In the genomic region with DNA sequence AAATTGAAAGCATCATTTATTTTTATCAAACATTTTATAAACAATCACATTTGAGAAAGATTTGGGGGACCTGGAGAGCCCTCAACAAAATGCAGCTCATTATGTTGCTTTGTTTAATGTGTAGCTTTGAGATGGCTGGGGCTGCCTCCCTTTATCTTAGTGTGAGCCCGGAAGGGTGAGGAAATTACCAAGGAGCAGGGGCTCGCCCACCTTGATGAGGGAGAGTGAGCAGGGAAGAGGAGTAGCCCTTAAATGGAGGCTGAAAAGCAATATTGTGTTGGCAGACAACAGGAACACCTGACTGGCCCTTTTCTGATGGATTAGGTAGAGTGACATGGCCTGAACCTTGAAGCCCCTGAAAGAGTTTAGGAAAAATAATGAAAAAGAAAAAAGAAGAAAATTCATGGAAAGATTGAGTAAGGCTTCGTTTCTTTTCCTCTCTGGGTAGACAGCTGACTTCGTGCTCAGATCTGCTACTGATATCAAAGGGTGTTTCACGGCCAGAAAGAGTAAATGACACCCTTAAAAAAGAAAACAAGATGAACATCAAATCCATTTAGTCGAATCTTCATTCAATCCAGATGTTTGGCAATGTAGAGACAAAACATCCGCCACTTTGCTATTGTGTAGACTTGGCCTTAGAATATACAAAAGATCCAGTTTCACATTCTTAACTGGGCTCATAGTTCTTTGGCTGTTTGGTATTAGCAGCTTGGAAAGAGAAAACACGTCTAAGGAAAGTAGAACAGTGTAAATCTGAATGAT, we compare ENCODE assay signal across 17 cellular contexts.
DNase-seq lines count a peak whose midpoint lies in the region; ATAC-seq and TF ChIP-seq lines count a peak whose summit lies in the region.
"Had no signal": no experiment of that assay in that cellular context is flagged by ENCODE, and none has a peak within 500 bp of the region (broad histone marks: within the 10 kb centered on the region; RNA-seq: fewer than 3 reads in every experiment).

No MANE protein-coding gene starts in this region.

- DNase-seq in breast epithelium (ENCODE audit: low spot score in 2 of 2) = no peak
- DNase-seq in MCF 10A (ENCODE audit: unreplicated experiment) = no peak
- peak; percentile 87 for DNase-seq in fibroblast of gingiva (ENCODE audit: low read depth)
- DNase-seq in nephron progenitor cell = no peak
- no peak for DNase-seq in NCI-H774 (lab: John Stamatoyannopoulos, UW)
- DNase-seq in iPS-NIHi11 (ENCODE audit: low spot score) = no peak
- DNase-seq: activated CD4-positive, alpha-beta T cell treated with anti-CD3 and anti-CD28 coated beads for 4 hours; activated T-cell treated with anti-CD3 and anti-CD28 coated beads, Interleukin-2, amount 50 U/mL, for 72 hours; Calu3; islet precursor cell; NCI-H2171 treated with DMSO at 0.1 percent for 48 hours; PC-3; retina had no signal

- peaks cover 7% of the 10 kb centered on the region for H3K9me3 Mint-ChIP-seq in MCF 10A (ENCODE audit: unreplicated experiment)
- peaks cover 3% of the 10 kb centered on the region for H3K9me3 Mint-ChIP-seq in nephron progenitor cell
- H3K9me3 Mint-ChIP-seq: dendritic cell treated with granulocyte-macrophage colony-stimulating factor and Interleukin-4, amounts not matched to agents 40 ng/mL and 50 ng/mL, for 4 days; stimulated activated naive CD8-positive, alpha-beta T cell treated with anti-CD3 and anti-CD28 coated beads, Interleukin-15, Interleukin-2, amounts not matched to agents 100 ng/mL and 50 ng/mL, for 24 hours had no signal

- H3K27ac Mint-ChIP-seq in MCF 10A (ENCODE audit: low read depth, unreplicated experiment) = no peak overlapping the region
- H3K27ac Mint-ChIP-seq in nephron progenitor cell = peak overlapping the region; percentile 46
- H3K27ac Mint-ChIP-seq: activated T-cell treated with anti-CD3 and anti-CD28 coated beads, Interleukin-2, amount 50 U/mL, for 72 hours; dendritic cell treated with granulocyte-macrophage colony-stimulating factor and Interleukin-4, amounts not matched to agents 40 ng/mL and 50 ng/mL, for 4 days; stimulated activated naive CD8-positive, alpha-beta T cell treated with anti-CD3 and anti-CD28 coated beads, Interleukin-15, Interleukin-2, amounts not matched to agents 100 ng/mL and 50 ng/mL, for 24 hours had no signal

- no TSS peak for BruUV-seq in MCF 10A (replicated peaks; lab: Mats Ljungman, UMichigan)

- ATAC-seq in GM18520 (IDR thresholded peaks at IDR 0.05; ENCODE audit: unreplicated experiment) (no peak), GM19324 (IDR thresholded peaks at IDR 0.05; ENCODE audit: low FRiP score, unreplicated experiment) (no peak)
- ATAC-seq: activated T-cell treated with anti-CD3 and anti-CD28 coated beads, Interleukin-2, amount 50 U/mL, for 72 hours; PC-3 had no signal

- no peaks in the 10 kb centered on the region for H3K4me1 ChIP-seq in breast epithelium

- H3K9me3 ChIP-seq in breast epithelium = peaks cover 0 to 6% of the 10 kb centered on the region in 2 donors

- H3K27ac ChIP-seq in breast epithelium = peak overlapping the region; percentile 51 to 72

- H3K27me3 Mint-ChIP-seq in MCF 10A (ENCODE audit: insufficient read depth, unreplicated experiment) (no peaks in the 10 kb centered on the region), nephron progenitor cell (ENCODE audit: low read depth, poor library complexity) (no peaks in the 10 kb centered on the region)
- H3K27me3 Mint-ChIP-seq: dendritic cell treated with granulocyte-macrophage colony-stimulating factor and Interleukin-4, amounts not matched to agents 40 ng/mL and 50 ng/mL, for 4 days; stimulated activated naive CD8-positive, alpha-beta T cell treated with anti-CD3 and anti-CD28 coated beads, Interleukin-15, Interleukin-2, amounts not matched to agents 100 ng/mL and 50 ng/mL, for 24 hours had no signal

- peak overlapping the region in 2 of 3 donors; percentile 3 to 42 for H3K4me3 ChIP-seq in breast epithelium

- TF ChIP-seq CTCF in breast epithelium (IDR thresholded peaks at IDR 0.05) (no peak), MCF 10A (IDR thresholded peaks at IDR 0.05; ENCODE audit: unreplicated experiment) (no peak), nephron progenitor cell (IDR thresholded peaks at IDR 0.05) (no peak)

- POLR2A ChIA-PET in MCF 10A (lab: Yijun Ruan, JAX) = no interaction called here

- H3K27me3 ChIP-seq in breast epithelium = no peaks in the 10 kb centered on the region

- TF ChIP-seq POLR2A in breast epithelium (IDR thresholded peaks at IDR 0.05) = no peak

- H3K4me3 Mint-ChIP-seq in MCF 10A (ENCODE audit: unreplicated experiment) (no peak overlapping the region), nephron progenitor cell (no peak overlapping the region)
- H3K4me3 Mint-ChIP-seq: activated T-cell treated with anti-CD3 and anti-CD28 coated beads, Interleukin-2, amount 50 U/mL, for 72 hours; dendritic cell treated with granulocyte-macrophage colony-stimulating factor and Interleukin-4, amounts not matched to agents 40 ng/mL and 50 ng/mL, for 4 days; stimulated activated naive CD8-positive, alpha-beta T cell treated with anti-CD3 and anti-CD28 coated beads, Interleukin-15, Interleukin-2, amounts not matched to agents 100 ng/mL and 50 ng/mL, for 24 hours had no signal

- CTCF ChIA-PET in MCF 10A (lab: Yijun Ruan, JAX) = interaction anchor here (0.6 kb wide), 1 partner anchor 317 kb away, joined by 3 read pairs; no protein-coding TSS in a partner anchor

- no peaks in the 10 kb centered on the region for H3K36me3 ChIP-seq in breast epithelium

- H3K36me3 Mint-ChIP-seq in MCF 10A (ENCODE audit: insufficient read depth, unreplicated experiment) (no peaks in the 10 kb centered on the region), nephron progenitor cell (ENCODE audit: low read depth) (peaks cover 5% of the 10 kb centered on the region)

- H3K4me1 Mint-ChIP-seq in MCF 10A (ENCODE audit: insufficient read depth, unreplicated experiment) (peaks cover 18% of the 10 kb centered on the region), nephron progenitor cell (peaks cover 13% of the 10 kb centered on the region)

- intact Hi-C loops in breast epithelium (cut with DNase I; ENCODE audit: low total_unique reads) = no loop called here
- intact Hi-C loops in MCF 10A (cut with micrococcal nuclease) = no loop called here
